ENCODE assay signal across 26 cellular contexts in the genomic region with DNA sequence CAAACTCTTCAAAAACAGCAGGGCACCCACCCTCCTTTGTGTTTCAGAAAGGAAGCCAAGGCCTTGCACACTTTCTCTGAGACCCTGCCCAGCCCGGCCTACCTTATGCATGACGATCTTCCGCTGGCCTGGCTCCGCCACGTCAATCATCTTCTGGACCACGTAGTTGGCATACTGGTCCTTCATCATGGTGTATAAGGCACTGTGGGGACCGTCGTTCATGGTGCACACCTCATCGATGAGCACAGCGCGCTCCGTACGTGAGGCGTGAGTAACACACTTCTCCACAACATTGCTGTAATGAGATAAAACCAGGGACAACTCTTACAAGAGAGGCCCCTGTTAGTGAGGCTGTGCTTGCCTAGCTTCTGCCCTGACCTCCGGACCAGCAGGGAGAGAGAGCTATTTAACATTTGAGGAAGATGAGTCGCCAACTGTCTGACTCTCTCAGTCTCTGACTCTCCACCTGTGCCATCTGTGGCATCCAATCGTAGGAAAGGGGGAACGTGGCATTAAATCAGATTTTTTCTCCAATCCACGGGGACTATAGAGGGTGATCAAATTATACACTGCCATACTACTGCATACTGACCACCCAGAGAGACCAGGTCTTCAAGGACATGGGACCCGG. TPM values are rescaled to one million over a fixed set of nuclear protein-coding genes. Genes with fewer than 3 reads are reported as not detected.
DNase-seq lines count a peak whose midpoint lies in the region; ATAC-seq, FAIRE-seq and TF ChIP-seq lines count a peak whose summit lies in the region.
"Had no signal": no experiment of that assay in that cellular context is flagged by ENCODE, and none has a peak within 500 bp of the region (broad histone marks: within the 10 kb centered on the region; RNA-seq: fewer than 3 reads in every experiment).

No MANE protein-coding gene starts in this region.

- no peak overlapping the region for H3K56ac ChIP-seq in IMR-90 (ENCODE audit: extremely low read depth, insufficient read depth, low read length)

- H4K20me1 ChIP-seq in IMR-90 (ENCODE audit: insufficient read depth, low read length) = peaks cover 29% of the 10 kb centered on the region

- H2AFZ ChIP-seq in IMR-90 (replicated peaks; ENCODE audit: low read length, poor library complexity) = no peak overlapping the region

- no peak overlapping the region for H2BK5ac ChIP-seq in IMR-90 (ENCODE audit: low read depth, low read length, poor library complexity, severe bottlenecking)

- H3K36me3 Mint-ChIP-seq in activated naive CD4-positive, alpha-beta T cell treated with anti-CD3 and anti-CD28 coated beads for 36 hours (ENCODE audit: low read depth) = peaks cover 32% of the 10 kb centered on the region
- peaks cover 60% of the 10 kb centered on the region for H3K36me3 Mint-ChIP-seq in endothelial cell (ENCODE audit: low read depth, unreplicated experiment)
- peaks cover 51% of the 10 kb centered on the region for H3K36me3 Mint-ChIP-seq in stimulated activated memory B cell treated with anti-CD40 and anti-IgM and Interleukin-4, amounts not matched to agents 10 μg/mL and 1 μg/mL and 100 μg/mL, for 72 hours

- no peak for TF ChIP-seq POLR2A in IMR-90 (IDR thresholded peaks at IDR 0.05; ENCODE audit: low read depth, low read length)

- no peak overlapping the region for H4K8ac ChIP-seq in IMR-90 (ENCODE audit: low read depth in 2 of 2, low read length in 2 of 2)

- no peak overlapping the region for H3K4me3 Mint-ChIP-seq in activated naive CD4-positive, alpha-beta T cell treated with anti-CD3 and anti-CD28 coated beads for 36 hours
- H3K4me3 Mint-ChIP-seq in endothelial cell (ENCODE audit: unreplicated experiment) = peak overlapping the region; percentile 81
- no peak overlapping the region for H3K4me3 Mint-ChIP-seq in stimulated activated memory B cell treated with anti-CD40 and anti-IgM and Interleukin-4, amounts not matched to agents 10 μg/mL and 1 μg/mL and 100 μg/mL, for 72 hours
- H3K4me3 Mint-ChIP-seq: activated CD4-positive, alpha-beta T cell treated with anti-CD3 and anti-CD28 coated beads for 36 hours; activated T-helper 1 cell treated with anti-CD3 and anti-CD28 coated beads, Interleukin-12 subunit alpha, Interleukin-12 subunit beta, Interleukin-2, Interleukin-4 antibody, amounts not matched to agents 30 ng/mL and 10 ng/mL and 1 ng/mL, durations not matched to agents 14 hours and 24 hours and 36 hours; CD4-positive, alpha-beta memory T cell; H9; immature natural killer cell had no signal

- peak overlapping the region; percentile 47 for H3K27ac Mint-ChIP-seq in activated naive CD4-positive, alpha-beta T cell treated with anti-CD3 and anti-CD28 coated beads for 36 hours
- H3K27ac Mint-ChIP-seq in endothelial cell (ENCODE audit: unreplicated experiment) = peak overlapping the region; percentile 75
- H3K27ac Mint-ChIP-seq in stimulated activated memory B cell treated with anti-CD40 and anti-IgM and Interleukin-4, amounts not matched to agents 10 μg/mL and 1 μg/mL and 100 μg/mL, for 72 hours = peak overlapping the region; percentile 38
- H3K27ac Mint-ChIP-seq: activated CD4-positive, alpha-beta T cell treated with anti-CD3 and anti-CD28 coated beads for 36 hours had no signal

- H3K27me3 ChIP-seq in IMR-90 (ENCODE audit: control insufficient read depth, insufficient read depth, low read length) (no peaks in the 10 kb centered on the region), MG63 (no peaks in the 10 kb centered on the region)
- H3K27me3 ChIP-seq: left lung, stomach, thyroid gland had no signal

- no peaks in the 10 kb centered on the region for H3K4me1 Mint-ChIP-seq in activated naive CD4-positive, alpha-beta T cell treated with anti-CD3 and anti-CD28 coated beads for 36 hours (ENCODE audit: low read depth)
- H3K4me1 Mint-ChIP-seq in endothelial cell (ENCODE audit: unreplicated experiment) = no peaks in the 10 kb centered on the region
- H3K4me1 Mint-ChIP-seq in stimulated activated memory B cell treated with anti-CD40 and anti-IgM and Interleukin-4, amounts not matched to agents 10 μg/mL and 1 μg/mL and 100 μg/mL, for 72 hours = peaks cover 36% of the 10 kb centered on the region
- H3K4me1 Mint-ChIP-seq: activated CD4-positive, alpha-beta T cell treated with anti-CD3 and anti-CD28 coated beads for 36 hours; immature natural killer cell had no signal

- peaks cover 29% of the 10 kb centered on the region for H3K9me1 ChIP-seq in IMR-90 (ENCODE audit: insufficient read depth, low read length)

- H2AK5ac ChIP-seq in IMR-90 (ENCODE audit: low read depth, low read length) = 0 out of 2 replicates have a peak overlapping the region, but pooled peaks have one; percentile 1

- H3K4me2 ChIP-seq in IMR-90 (ENCODE audit: low read depth, low read length) = no peak overlapping the region
- H3K4me2 ChIP-seq: A549 had no signal

- H2AK9ac ChIP-seq in IMR-90 (replicated peaks; ENCODE audit: low read depth, low read length, poor library complexity) = no peak overlapping the region

- no peak overlapping the region for H3K4ac ChIP-seq in IMR-90 (ENCODE audit: low read depth, low read length)

- no peak for TF ChIP-seq CTCF in IMR-90 (conservative IDR thresholded peaks at IDR 0.05; ENCODE audit: low read depth, low read length)
- TF ChIP-seq CTCF in endothelial cell (IDR thresholded peaks at IDR 0.05; ENCODE audit: unreplicated experiment) = no peak

- H3K9ac ChIP-seq in IMR-90 (ENCODE audit: low read depth, low read length) = no peak overlapping the region

- peaks cover 8% of the 10 kb centered on the region; the same call in 1 of the 2 replicates for H3K4me1 ChIP-seq in IMR-90 (ENCODE audit: control insufficient read depth, insufficient read depth, low read length)
- H3K4me1 ChIP-seq: left lung, stomach had no signal

- no peaks in the 10 kb centered on the region for H3K9me3 ChIP-seq in IMR-90 (ENCODE audit: control insufficient read depth, insufficient read depth, low read length)
- H3K9me3 ChIP-seq in MG63 = no peaks in the 10 kb centered on the region
- H3K9me3 ChIP-seq: A549, left lung, stomach, thyroid gland had no signal

- no peak for TF ChIP-seq RAD21 in IMR-90 (IDR thresholded peaks at IDR 0.05; ENCODE audit: low read length)

- H3K9me3 Mint-ChIP-seq in activated naive CD4-positive, alpha-beta T cell treated with anti-CD3 and anti-CD28 coated beads for 36 hours = no peaks in the 10 kb centered on the region
- no peaks in the 10 kb centered on the region for H3K9me3 Mint-ChIP-seq in endothelial cell (ENCODE audit: unreplicated experiment)
- no peaks in the 10 kb centered on the region for H3K9me3 Mint-ChIP-seq in stimulated activated memory B cell treated with anti-CD40 and anti-IgM and Interleukin-4, amounts not matched to agents 10 μg/mL and 1 μg/mL and 100 μg/mL, for 72 hours
- H3K9me3 Mint-ChIP-seq: activated T-helper 1 cell treated with anti-CD3 and anti-CD28 coated beads, Interleukin-12 subunit alpha, Interleukin-12 subunit beta, Interleukin-2, Interleukin-4 antibody, amounts not matched to agents 30 ng/mL and 10 ng/mL and 1 ng/mL, durations not matched to agents 14 hours and 24 hours and 36 hours; CD4-positive, alpha-beta memory T cell; H9; immature natural killer cell had no signal

- CTCF ChIA-PET in activated naive CD4-positive, alpha-beta T cell treated with anti-CD3 and anti-CD28 coated beads for 36 hours (lab: Charles Lee) = no interaction called here
- CTCF ChIA-PET in IMR-90 (lab: Yijun Ruan, JAX) = no interaction called here

- H3K14ac ChIP-seq in IMR-90 (replicated peaks; ENCODE audit: low read depth, low read length) = no peak overlapping the region

- 100% methylated on average over 4 of the region's 20 CpGs; no CpG with 5 or more reads in 1 of the 2 experiments for WGBS in IMR-90 (ENCODE audit: extremely low coverage in 2 of 2, insufficient read length in 1 of 2), 2 experiments

- intact Hi-C loops in activated naive CD4-positive, alpha-beta T cell treated with anti-CD3 and anti-CD28 coated beads for 36 hours (cut with micrococcal nuclease) = no loop called here
- intact Hi-C loops in IMR-90 (cut with micrococcal nuclease) = no loop called here

- no peak overlapping the region for H3K18ac ChIP-seq in IMR-90 (ENCODE audit: low read depth, low read length)

- no peak overlapping the region for H2BK120ac ChIP-seq in IMR-90 (ENCODE audit: low read depth, low read length)

- no peak overlapping the region for H2BK15ac ChIP-seq in IMR-90 (ENCODE audit: low read depth, low read length)

- H3K36me3 ChIP-seq in IMR-90 (ENCODE audit: control insufficient read depth, insufficient read depth, low read length) (peaks cover 49% of the 10 kb centered on the region), MG63 (peaks cover 83% of the 10 kb centered on the region)

- H2BK20ac ChIP-seq in IMR-90 (ENCODE audit: low read depth, low read length) = no peak overlapping the region

- no peak for ATAC-seq in IMR-90 (ENCODE audit: low read depth)
- ATAC-seq in stimulated activated memory B cell treated with anti-CD40 and anti-IgM and Interleukin-4, amounts not matched to agents 10 μg/mL and 1 μg/mL and 100 μg/mL, for 72 hours = no peak
- ATAC-seq: A549; activated CD4-positive, alpha-beta T cell treated with anti-CD3 and anti-CD28 coated beads for 36 hours; left lung had no signal

- POLR2A ChIA-PET in IMR-90 (lab: Charles Lee; ENCODE audit: unreplicated experiment) = no interaction called here

- peaks cover 16 to 45% of the 10 kb centered on the region in 2 experiments for H3K79me1 ChIP-seq in IMR-90 (ENCODE audit: low read depth in 1 of 2, low read length in 2 of 2)

- no peaks in the 10 kb centered on the region for H3K27me3 Mint-ChIP-seq in activated naive CD4-positive, alpha-beta T cell treated with anti-CD3 and anti-CD28 coated beads for 36 hours (ENCODE audit: low read depth)
- peaks cover 11% of the 10 kb centered on the region for H3K27me3 Mint-ChIP-seq in endothelial cell (ENCODE audit: unreplicated experiment)
- no peaks in the 10 kb centered on the region for H3K27me3 Mint-ChIP-seq in stimulated activated memory B cell treated with anti-CD40 and anti-IgM and Interleukin-4, amounts not matched to agents 10 μg/mL and 1 μg/mL and 100 μg/mL, for 72 hours
- H3K27me3 Mint-ChIP-seq: activated CD4-positive, alpha-beta T cell treated with anti-CD3 and anti-CD28 coated beads for 36 hours; CD4-positive, alpha-beta memory T cell had no signal

- no peak overlapping the region for H4K91ac ChIP-seq in IMR-90 (ENCODE audit: insufficient read depth, low read depth, low read length)

- no peak for DNase-seq in activated naive CD4-positive, alpha-beta T cell treated with anti-CD3 and anti-CD28 coated beads for 36 hours
- DNase-seq in activated naive CD4-positive, alpha-beta T cell treated with Interleukin-2 at 50 U/mL for 16 hours = no peak
- DNase-seq in IMR-90 = no peak
- DNase-seq in endothelial cell (ENCODE audit: low spot score) = no peak
- no peak for DNase-seq in HTR-8/SVneo (ENCODE audit: insufficient read length, low spot score)
- DNase-seq in MG63 = no peak
- DNase-seq in NCI-H2196 (lab: John Stamatoyannopoulos, UW; ENCODE audit: unreplicated experiment) = no peak
- DNase-seq: activated CD4-positive, alpha-beta T cell treated with anti-CD3 and anti-CD28 coated beads for 36 hours; AML-193; CD4-positive, alpha-beta memory T cell; dermis blood vessel endothelial cell; H9; hypothalamus; immature natural killer cell; MV-4-11; NCI-H146; NCI-H446 treated with DMSO at 0.1 percent for 48 hours; occipital lobe; stomach; T-helper 2 cell; thyroid gland had no signal

- H3K27ac ChIP-seq in IMR-90 (ENCODE audit: insufficient read depth, low read length) = no peak overlapping the region
- H3K27ac ChIP-seq: A549, left lung, SK-N-MC, stomach, thyroid gland had no signal

- no peak for FAIRE-seq in HTR-8/SVneo (lab: Jason Lieb, UNC)
- FAIRE-seq: A549 had no signal

- H3K23ac ChIP-seq in IMR-90 (ENCODE audit: low read depth, low read length) = no peak overlapping the region

- in situ Hi-C loops in IMR-90 (cut with MboI; ENCODE audit: low sequenced_read_pairs) = no loop called here

- no peak overlapping the region for H4K5ac ChIP-seq in IMR-90 (ENCODE audit: low read depth, low read length)

- dilution Hi-C loops in IMR-90 (cut with HindIII; ENCODE audit: low sequenced_read_pairs, unreplicated experiment) = no loop called here

- H3K4me3 ChIP-seq in IMR-90 (ENCODE audit: insufficient read depth, low read depth, low read length) (no peak overlapping the region), MG63 (no peak overlapping the region)
- H3K4me3 ChIP-seq: A549, left lung, SK-N-MC, stomach, thyroid gland had no signal

- BruUV-seq in IMR-90 (replicated peaks; lab: Mats Ljungman, UMichigan) = no TSS peak

RNA-seq across cellular contexts. Expression of a gene that starts 28.1 kb away (rescaled TPM):
- under 1 TPM; 0.19 to 0.49 TPM for total RNA-seq in activated naive CD4-positive, alpha-beta T cell treated with anti-CD3 and anti-CD28 coated beads for 36 hours
- total RNA-seq in IMR-90 (2012; rRNA removed) (13.1 and 14.2 TPM in 2 replicates), endothelial cell (ENCODE audit: unreplicated experiment) (51.3 TPM)
- 71.5 and 75.7 TPM in 2 replicates for polyA plus RNA-seq in IMR-90 (2012; rRNA removed)
- polyA plus RNA-seq in IMR-90 (2012; cell fraction: cytosol; rRNA removed) = 47.3 and 81.5 TPM in 2 replicates
- polyA plus RNA-seq in IMR-90 (2012; cell fraction: nucleus; rRNA removed; ENCODE audit: low replicate concordance) = 36.2 and 50.9 TPM in 2 replicates
- 12.1 and 12.3 TPM in 2 replicates for total RNA-seq in MG63 (2014; rRNA removed; shearing (Covaris generic); ENCODE audit: low replicate concordance)
- polyA plus RNA-seq: CD4-positive, alpha-beta memory T cell; immature natural killer cell had no signal
